ENCODE assay signal across 9 cellular contexts in genomic region chr20:45290677-45291355, GRCh38. TPM values are rescaled to one million over a fixed set of nuclear protein-coding genes. Genes with fewer than 3 reads are reported as not detected.
DNase-seq lines count a peak whose midpoint lies in the region; ATAC-seq, FAIRE-seq and TF ChIP-seq lines count a peak whose summit lies in the region.
"Had no signal": no experiment of that assay in that cellular context is flagged by ENCODE, and none has a peak within 500 bp of the region (broad histone marks: within the 10 kb centered on the region; RNA-seq: fewer than 3 reads in every experiment).

No MANE protein-coding gene starts in this region.

- H2AFZ ChIP-seq in hepatocyte: no peak overlapping the region

- DNase-seq in NCI-H187 (lab: John Stamatoyannopoulos, UW) (peak; percentile 24 to 25), T1000 (lab: John Stamatoyannopoulos, UW) (peak; percentile 83), astrocyte of the cerebellum (ENCODE audit: low read depth) (peak; percentile 31), hepatocyte (ENCODE audit: low spot score) (peak; percentile 84), small intestine (peak; percentile 84)

- WGBS in hepatocyte (ENCODE audit: low lambda C conversion rate, missing lambda C conversion rate): 23% methylated on average over 8 of the region's 8 CpGs
- WGBS in small intestine, 3 donors: 20 to 22% (median 21%) methylated on average over 8 of the region's 8 CpGs

- in situ Hi-C loops in astrocyte of the cerebellum (cut with HindIII; ENCODE audit: low sequenced_read_pairs): loop anchor here (25.0 kb wide), 1 partner anchor 279 kb away; no protein-coding TSS in a partner anchor

- no peak overlapping the region for H3K4me3 ChIP-seq in GM12875 (ENCODE audit: low read depth, low read length)
- no peak overlapping the region for H3K4me3 ChIP-seq in astrocyte of the cerebellum (ENCODE audit: low read depth, low read length)
- H3K4me3 ChIP-seq in hepatocyte: no peak overlapping the region
- H3K4me3 ChIP-seq in small intestine (ENCODE audit: low read depth in 1 of 2, low read length in 2 of 2): no peak overlapping the region

- H3K4me1 ChIP-seq in hepatocyte (ENCODE audit: insufficient read depth): no peaks in the 10 kb centered on the region
- H3K4me1 ChIP-seq in small intestine (ENCODE audit: control insufficient read depth in 2 of 2, insufficient read depth in 1 of 2, low read depth in 1 of 2, low read length in 1 of 2): no peaks in the 10 kb centered on the region

- H3K4me2 ChIP-seq in hepatocyte: no peak overlapping the region

- no peaks in the 10 kb centered on the region for H4K20me1 ChIP-seq in hepatocyte (ENCODE audit: insufficient read depth, poor library complexity, severe bottlenecking)

- H3K27me3 ChIP-seq in hepatocyte: peaks cover 14% of the 10 kb centered on the region
- peaks cover 0 to 3% of the 10 kb centered on the region in 2 donors for H3K27me3 ChIP-seq in small intestine (ENCODE audit: control insufficient read depth in 2 of 2, insufficient read depth in 2 of 2, low read length in 2 of 2)

- H3K36me3 ChIP-seq in hepatocyte (replicated peaks; ENCODE audit: insufficient read depth, low read depth) (no peaks in the 10 kb centered on the region), small intestine (ENCODE audit: control insufficient read depth in 2 of 2, insufficient read depth in 2 of 2, low read length in 2 of 2) (no peaks in the 10 kb centered on the region)

- no peaks in the 10 kb centered on the region for H3K9me2 ChIP-seq in hepatocyte (replicated peaks; ENCODE audit: insufficient read depth)

- no peak for ATAC-seq in GM18505 (IDR thresholded peaks at IDR 0.05; ENCODE audit: unreplicated experiment)
- no peak for ATAC-seq in GM21390 (IDR thresholded peaks at IDR 0.05; ENCODE audit: unreplicated experiment)

- no peaks in the 10 kb centered on the region for H3K79me2 ChIP-seq in hepatocyte

- no peaks in the 10 kb centered on the region for H3K9me3 ChIP-seq in hepatocyte (ENCODE audit: low read depth)
- no peaks in the 10 kb centered on the region for H3K9me3 ChIP-seq in small intestine (ENCODE audit: control insufficient read depth, low read depth)

- no peak for FAIRE-seq in small intestine (lab: Jason Lieb, UNC)
- FAIRE-seq: islet of Langerhans had no signal

- H3K27ac ChIP-seq in hepatocyte (no peak overlapping the region), small intestine (ENCODE audit: low read depth in 1 of 2, low read length in 1 of 2) (no peak overlapping the region)

- TF ChIP-seq CTCF in GM12875 (IDR thresholded peaks at IDR 0.05; ENCODE audit: borderline replicate concordance, insufficient read depth, low read depth, low read length) (peak; percentile 85), astrocyte of the cerebellum (IDR thresholded peaks at IDR 0.05; ENCODE audit: low read depth, low read length, missing control alignments) (peak; percentile 84), hepatocyte (IDR thresholded peaks at IDR 0.05; ENCODE audit: poor library complexity) (peak; percentile 92)

- no peak for TF ChIP-seq POLR2A in GM18505 (IDR thresholded peaks at IDR 0.05; ENCODE audit: borderline replicate concordance, extremely low read depth, insufficient read depth, insufficient read length)

RNA-seq across cellular contexts. Expression of gene RBPJL, which starts 15.8 kb away (rescaled TPM):
- total RNA-seq in hepatocyte: not detected in 2 replicates
- polyA plus RNA-seq in hepatocyte: not detected in 2 replicates
- polyA plus RNA-seq in small intestine: 1 to 10 TPM in 1 of 3 donors, under 1 TPM in 1, not detected in 1; 0.04 to 1.4 TPM

RNA-seq across cellular contexts. Expression of gene MATN4, which starts 17.3 kb away (rescaled TPM):
- 0.57 TPM in 1 of 2 replicates, not detected in the other for total RNA-seq in hepatocyte
- polyA plus RNA-seq in hepatocyte (0.50 TPM in 1 of 2 replicates, not detected in the other), small intestine (under 1 TPM in 1 of 3 donors, not detected in 2; 0.07 TPM)

RNA-seq across cellular contexts. Expression of gene SLPI, which starts 36.5 kb away (rescaled TPM):
- total RNA-seq in hepatocyte: 1,143 and 1,330 TPM in 2 replicates
- polyA plus RNA-seq in hepatocyte: 9,786 and 10,154 TPM in 2 replicates
- 10 to 100 TPM in 2 of 3 donors, not detected in 1; 11.2 to 87.6 TPM for polyA plus RNA-seq in small intestine

RNA-seq across cellular contexts. Expression of gene SDC4, which starts 57.4 kb away (rescaled TPM):
- 191 and 194 TPM in 2 replicates for total RNA-seq in hepatocyte
- 159 and 178 TPM in 2 replicates for polyA plus RNA-seq in hepatocyte
- 10 to 100 TPM; 14.3 to 31.5 (median 15.4) TPM for polyA plus RNA-seq in small intestine

Comparison
In these comparisons a context has a peak if more than half of its experiments do, and no peak if none do; other contexts are left out.
1. DNase-seq: peak in every context shown above with its lines; median percentile 84 in hepatocyte; 84 in small intestine; 83 in T1000; 31 in astrocyte of the cerebellum; 24 in NCI-H187.
2. RNA of gene SLPI, which starts 36.5 kb away (polyA plus RNA-seq): 9,786 to 10,154 TPM in hepatocyte; 11.2 to 87.6 TPM in small intestine; every median in the first group is over 100 times any median in the second.
3. Peak in every context shown above with its lines, with median percentiles within 50 percentile points of each other: CTCF ChIP-seq.